In the genomic region with DNA sequence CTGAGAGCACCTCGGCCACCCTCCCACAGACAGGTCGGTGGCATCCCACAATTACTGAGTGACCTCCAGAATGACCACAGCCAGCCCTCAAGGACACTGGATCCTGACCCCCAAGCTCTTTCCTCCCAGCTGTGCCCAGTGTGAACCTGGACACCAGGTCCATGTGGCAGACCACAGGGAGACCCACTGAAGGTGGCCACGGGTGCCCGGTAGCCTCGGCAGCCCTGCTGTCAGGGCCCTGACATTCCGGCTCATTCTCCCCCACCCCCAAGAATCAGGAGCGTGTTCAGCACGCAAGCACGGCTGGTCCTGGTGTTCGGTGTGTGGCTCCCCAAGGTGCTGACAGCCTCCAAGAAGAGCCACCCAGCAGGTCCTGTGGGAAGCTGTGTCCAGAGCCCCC, we compare ENCODE assay signal across 11 cellular contexts. TPM values are rescaled to one million over a fixed set of nuclear protein-coding genes. Genes with fewer than 3 reads are reported as not detected.
"Had no signal": no experiment of that assay in that cellular context is flagged by ENCODE, and none has a peak within 500 bp of the region (broad histone marks: within the 10 kb centered on the region; RNA-seq: fewer than 3 reads in every experiment).

No MANE protein-coding gene starts in this region.

- H3K36me3 Mint-ChIP-seq: IgD-negative memory B cell had no signal

- H3K4me2 ChIP-seq: KMS-11 had no signal

- H3K4me1 Mint-ChIP-seq: H9, IgD-negative memory B cell had no signal

- FAIRE-seq: H1, H54, HepG2 had no signal

- H2AFZ ChIP-seq: GM23248 had no signal

- DNase-seq: GM23248, H9, HCEC 1CT, KBM-7 had no signal

- H3K27ac ChIP-seq: GM23248, HL-60, KMS-11 had no signal

- H3K27ac Mint-ChIP-seq: IgD-negative memory B cell had no signal

- H3K4me3 Mint-ChIP-seq: H9, IgD-negative memory B cell had no signal

- H3K27me3 Mint-ChIP-seq: IgD-negative memory B cell had no signal

- ATAC-seq: HepG2 had no signal

- H3K9ac ChIP-seq: GM23248, KMS-11 had no signal

- H3K9me3 Mint-ChIP-seq: H9, IgD-negative memory B cell had no signal

- H3K4me3 ChIP-seq: GM23248 had no signal

RNA-seq across cellular contexts. Expression of a gene that starts 32.8 kb away (rescaled TPM):
- total RNA-seq: GM23248, H1, H9, HepG2, HT1080 had no signal
- polyA plus RNA-seq: GM23248, H1, HepG2, IgD-negative memory B cell had no signal

RNA-seq across cellular contexts. Expression of a gene that starts 41.7 kb away (rescaled TPM):
- total RNA-seq: GM23248, H1, H9, HepG2, HT1080 had no signal
- polyA plus RNA-seq: GM23248, H1, HepG2, IgD-negative memory B cell had no signal
